In the genomic region with DNA sequence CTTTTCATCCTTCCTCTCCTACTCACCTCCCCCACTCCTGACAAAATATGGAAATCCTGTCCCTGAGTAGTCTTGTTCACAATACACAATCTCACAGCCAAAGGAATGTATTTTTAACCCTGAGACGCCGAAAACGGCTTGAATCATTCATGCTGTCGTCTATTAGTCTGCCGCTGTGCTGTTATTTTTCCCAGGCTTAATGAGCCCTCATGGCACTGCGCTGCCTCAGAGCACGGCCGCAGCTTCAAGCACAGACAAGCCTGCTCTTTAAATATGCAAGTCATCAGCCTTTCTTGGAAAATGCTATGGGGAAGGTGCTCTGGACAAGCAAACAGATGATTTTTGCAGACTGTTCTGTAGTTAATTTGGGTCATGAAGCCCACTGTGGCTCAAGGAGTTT, we compare ENCODE assay signal across 1 cellular context.
TF ChIP-seq lines count a peak whose summit lies in the region.

No MANE protein-coding gene starts in this region.

TF ChIP-seq in WTC11, 78 proteins besides CTCF, POLR2A, EP300 and RAD21 (continued from another document):
- TF ChIP-seq, protein P1, sequence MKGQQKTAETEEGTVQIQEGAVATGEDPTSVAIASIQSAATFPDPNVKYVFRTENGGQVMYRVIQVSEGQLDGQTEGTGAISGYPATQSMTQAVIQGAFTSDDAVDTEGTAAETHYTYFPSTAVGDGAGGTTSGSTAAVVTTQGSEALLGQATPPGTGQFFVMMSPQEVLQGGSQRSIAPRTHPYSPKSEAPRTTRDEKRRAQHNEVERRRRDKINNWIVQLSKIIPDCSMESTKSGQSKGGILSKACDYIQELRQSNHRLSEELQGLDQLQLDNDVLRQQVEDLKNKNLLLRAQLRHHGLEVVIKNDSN (CRISPR knock-in tag; IDR thresholded peaks at IDR 0.05) = no peak
- no peak for TF ChIP-seq GRHL2 (CRISPR knock-in tag; IDR thresholded peaks at IDR 0.05; ENCODE audit: insufficient replicate concordance, severe bottlenecking)
- TF ChIP-seq NFYB (CRISPR knock-in tag; conservative IDR thresholded peaks at IDR 0.05; ENCODE audit: low read depth) = no peak
